17 cellular contexts compared by ENCODE assay signal in genomic region chr20:4101910-4102309, GRCh38.
"Had no signal": no experiment of that assay in that cellular context is flagged by ENCODE, and none has a peak within 500 bp of the region (broad histone marks: within the 10 kb centered on the region; RNA-seq: fewer than 3 reads in every experiment).

No MANE protein-coding gene starts in this region.

- DNase-seq: dorsolateral prefrontal cortex; effector CD8-positive, alpha-beta T cell; gastrocnemius medialis; heart right ventricle; left ventricle myocardium inferior; lower lobe of right lung; mesenchymal stem cell; midbrain; naive B cell; occipital lobe; psoas muscle; retina; stimulated activated CD4-positive, alpha-beta T cell treated with anti-CD3 and anti-CD28 coated beads, Interleukin-2, amount 100 ng/mL, for 48 hours; stimulated activated naive CD4-positive, alpha-beta T cell treated with Interleukin-2 at 50 U/mL for 16 hours; trophoblast cell had no signal

- H3K4me1 ChIP-seq: gastrocnemius medialis, heart right ventricle, left ventricle myocardium inferior, lower lobe of right lung, parathyroid adenoma, psoas muscle had no signal

- H3K36me3 ChIP-seq: gastrocnemius medialis, heart right ventricle, left ventricle myocardium inferior, lower lobe of right lung had no signal

- H3K9me3 ChIP-seq: gastrocnemius medialis, heart right ventricle, left ventricle myocardium inferior, lower lobe of right lung, psoas muscle had no signal

- H3K27ac ChIP-seq: coronary artery, gastrocnemius medialis, heart right ventricle, left ventricle myocardium inferior, lower lobe of right lung, parathyroid adenoma, psoas muscle had no signal

- ATAC-seq: gastrocnemius medialis, heart right ventricle, lower lobe of right lung, psoas muscle had no signal

- H3K4me3 ChIP-seq: coronary artery, dorsolateral prefrontal cortex, gastrocnemius medialis, heart right ventricle, left ventricle myocardium inferior, lower lobe of right lung, psoas muscle had no signal

- H3K27me3 ChIP-seq: dorsolateral prefrontal cortex, gastrocnemius medialis had no signal
